Comparison of ENCODE assay signal across 9 cellular contexts in genomic region chr17:64133546-64134215, GRCh38. TPM values are rescaled to one million over a fixed set of nuclear protein-coding genes. Genes with fewer than 3 reads are reported as not detected.
A peak's percentile ranks its signal among the peaks of the same experiment; 100 is the strongest.
DNase-seq lines count a peak whose midpoint lies in the region; ATAC-seq, FAIRE-seq and TF ChIP-seq lines count a peak whose summit lies in the region.
"Had no signal": no experiment of that assay in that cellular context is flagged by ENCODE, and none has a peak within 500 bp of the region (broad histone marks: within the 10 kb centered on the region; RNA-seq: fewer than 3 reads in every experiment).

No MANE protein-coding gene starts in this region.

- no peak overlapping the region for H3K4me3 Mint-ChIP-seq in activated CD4-positive, alpha-beta T cell treated with anti-CD3 and anti-CD28 coated beads, Interleukin-2, amount 10 ng/mL, durations not matched to agents 24 days and 14 days
- H3K4me3 Mint-ChIP-seq: activated naive CD4-positive, alpha-beta T cell treated with anti-CD3 and anti-CD28 coated beads, Interleukin-2, amount 50 U/mL, for 24 hours had no signal

- H3K36me3 ChIP-seq in bronchial epithelial cell (ENCODE audit: control insufficient read depth, insufficient read depth, low read length) = no peaks in the 10 kb centered on the region

- FAIRE-seq in bronchial epithelial cell (lab: Jason Lieb, UNC) = no peak

- intact Hi-C loops in activated CD4-positive, alpha-beta T cell treated with anti-CD3 and anti-CD28 coated beads, Interleukin-2, amount 10 ng/mL, durations not matched to agents 24 days and 14 days (cut with micrococcal nuclease) = loop anchor here (1.0 to 5.0 kb wide), 5 partner anchors 104 to 374 kb away; partner anchors contain the start of genes CEP95, DDX5 and GH1

- H3K27me3 ChIP-seq in bronchial epithelial cell (ENCODE audit: control insufficient read depth, insufficient read depth, low read length) = no peaks in the 10 kb centered on the region

- TF ChIP-seq CTCF in bronchial epithelial cell (IDR thresholded peaks at IDR 0.05; ENCODE audit: insufficient read depth, low read length, severe bottlenecking) = peak; percentile 57

- H3K4me3 ChIP-seq in bronchial epithelial cell (ENCODE audit: low read depth, low read length) = no peak overlapping the region

- no peaks in the 10 kb centered on the region for H3K9me3 Mint-ChIP-seq in activated CD4-positive, alpha-beta T cell treated with anti-CD3 and anti-CD28 coated beads, Interleukin-2, amount 10 ng/mL, durations not matched to agents 24 days and 14 days
- H3K9me3 Mint-ChIP-seq: activated naive CD4-positive, alpha-beta T cell treated with anti-CD3 and anti-CD28 coated beads, Interleukin-2, amount 50 U/mL, for 24 hours had no signal

- H3K4me1 Mint-ChIP-seq in activated CD4-positive, alpha-beta T cell treated with anti-CD3 and anti-CD28 coated beads, Interleukin-2, amount 10 ng/mL, durations not matched to agents 24 days and 14 days = peaks cover 28% of the 10 kb centered on the region

- in situ Hi-C loops in KBM-7 (cut with MboI; ENCODE audit: low pct_unique_long_range_greater_than_20kb, low sequenced_read_pairs) = loop anchor here (25.0 kb wide), 1 partner anchor 96 kb away; no protein-coding TSS in a partner anchor

- H3K27me3 Mint-ChIP-seq in activated CD4-positive, alpha-beta T cell treated with anti-CD3 and anti-CD28 coated beads, Interleukin-2, amount 10 ng/mL, durations not matched to agents 24 days and 14 days = peaks cover 2% of the 10 kb centered on the region
- H3K27me3 Mint-ChIP-seq: activated naive CD4-positive, alpha-beta T cell treated with anti-CD3 and anti-CD28 coated beads, Interleukin-2, amount 50 U/mL, for 24 hours had no signal

- ATAC-seq in HG03457 (IDR thresholded peaks at IDR 0.05; ENCODE audit: unreplicated experiment) = no peak

- no peak overlapping the region for H3K27ac Mint-ChIP-seq in activated CD4-positive, alpha-beta T cell treated with anti-CD3 and anti-CD28 coated beads, Interleukin-2, amount 10 ng/mL, durations not matched to agents 24 days and 14 days
- H3K27ac Mint-ChIP-seq: activated naive CD4-positive, alpha-beta T cell treated with anti-CD3 and anti-CD28 coated beads, Interleukin-2, amount 50 U/mL, for 24 hours had no signal

- peak; percentile 81 for DNase-seq in activated CD4-positive, alpha-beta T cell treated with anti-CD3 and anti-CD28 coated beads, Interleukin-2, amount 10 ng/mL, durations not matched to agents 24 days and 14 days
- DNase-seq in activated CD4-positive, alpha-beta T cell treated with anti-CD3 and anti-CD28 coated beads, Interleukin-2, amount 50 U/mL, for 48 hours = no peak
- DNase-seq in KBM-7 (peak; percentile 88), NOMO-1 treated with dmso at 0.1 percent for 144 hours (lab: John Stamatoyannopoulos, UW; ENCODE audit: unreplicated experiment) (peak; percentile 54), bronchial epithelial cell (ENCODE audit: low read depth) (peak; percentile 63), medulla oblongata (ENCODE audit: extremely low spot score) (peak; percentile 86)
- no peak for DNase-seq in NK-92 treated with Interleukin-12 subunit alpha and Interleukin-12 subunit beta, amount 100 ng/mL, for 24 hours (lab: John Stamatoyannopoulos, UW)

- H3K36me3 Mint-ChIP-seq in activated CD4-positive, alpha-beta T cell treated with anti-CD3 and anti-CD28 coated beads, Interleukin-2, amount 10 ng/mL, durations not matched to agents 24 days and 14 days (ENCODE audit: low read depth) = peaks cover 5% of the 10 kb centered on the region
- H3K36me3 Mint-ChIP-seq: activated naive CD4-positive, alpha-beta T cell treated with anti-CD3 and anti-CD28 coated beads, Interleukin-2, amount 50 U/mL, for 24 hours had no signal

RNA-seq across cellular contexts. Expression of gene ERN1, which starts 3.7 kb away (rescaled TPM):
- 41.3 and 52.1 TPM in 2 replicates for total RNA-seq in activated CD4-positive, alpha-beta T cell treated with anti-CD3 and anti-CD28 coated beads, Interleukin-2, amount 10 ng/mL, durations not matched to agents 24 days and 14 days
- total RNA-seq in bronchial epithelial cell = 22.1 and 35.2 TPM in 2 replicates

Comparison
In these comparisons a context has a peak if more than half of its experiments do, and no peak if none do; other contexts are left out.
1. DNase-seq: peak in activated CD4-positive, alpha-beta T cell treated with anti-CD3 and anti-CD28 coated beads, Interleukin-2, amount 10 ng/mL, durations not matched to agents 24 days and 14 days (single experiment), KBM-7 (single experiment), NOMO-1 treated with dmso at 0.1 percent for 144 hours (single experiment), bronchial epithelial cell (single experiment) and medulla oblongata (single experiment); none in activated CD4-positive, alpha-beta T cell treated with anti-CD3 and anti-CD28 coated beads, Interleukin-2, amount 50 U/mL, for 48 hours (0 of 2) and NK-92 treated with Interleukin-12 subunit alpha and Interleukin-12 subunit beta, amount 100 ng/mL, for 24 hours (single experiment).